In genomic region chr14:69896080-69896479, GRCh38 we compare ENCODE assay signal across 32 cellular contexts. TPM values are rescaled to one million over a fixed set of nuclear protein-coding genes. Genes with fewer than 3 reads are reported as not detected.
"Had no signal": no experiment of that assay in that cellular context is flagged by ENCODE, and none has a peak within 500 bp of the region (broad histone marks: within the 10 kb centered on the region; RNA-seq: fewer than 3 reads in every experiment).

No MANE protein-coding gene starts in this region.

- FAIRE-seq: astrocyte, bronchial epithelial cell had no signal

- ATAC-seq: activated CD4-positive, CD25-positive, alpha-beta regulatory T cell treated with anti-CD3 and anti-CD28 coated beads, Interleukin-2, amount 50 U/mL, for 24 hours; activated CD8-positive, alpha-beta T cell treated with anti-CD3 and anti-CD28 coated beads for 36 hours; activated T-cell treated with anti-CD3 and anti-CD28 coated beads, Interleukin-2, amount 50 U/mL, for 4 hours; activated T-helper 17 cell treated with anti-CD3 and anti-CD28 coated beads, Interleukin-2, amount 50 U/mL, for 72 hours; effector memory CD8-positive, alpha-beta T cell; esophagus mucosa; gastrocnemius medialis; heart left ventricle; T-helper 17 cell had no signal

- H3K9me3 ChIP-seq: gastrocnemius medialis had no signal

- H3K36me3 ChIP-seq: brain microvascular endothelial cell, gastrocnemius medialis, heart left ventricle, WERI-Rb-1 had no signal

- DNase-seq: activated B cell treated with CpG ODN at 0.5 μM for 24 hours; activated CD4-positive, alpha-beta T cell treated with anti-CD3 and anti-CD28 coated beads for 48 hours; activated CD4-positive, alpha-beta T cell treated with anti-CD3 and anti-CD28 coated beads, Interleukin-2, amount 50 U/mL, for 1 hour; activated CD4-positive, alpha-beta T cell treated with anti-CD3 and anti-CD28 coated beads, Interleukin-2, amount 50 U/mL, for 48 hours; activated CD8-positive, alpha-beta memory T cell treated with anti-CD3 and anti-CD28 coated beads for 24 hours; activated CD8-positive, alpha-beta T cell treated with anti-CD3 and anti-CD28 coated beads for 36 hours; activated effector memory CD4-positive, alpha-beta T cell treated with Interleukin-2 at 50 U/mL for 16 hours; activated gamma-delta T cell treated with Interleukin-2 at 50 U/mL for 16 hours; activated naive CD4-positive, alpha-beta T cell treated with anti-CD3 and anti-CD28 coated beads, Interleukin-2, amount 50 U/mL, for 16 hours; activated naive CD4-positive, alpha-beta T cell treated with Interleukin-2 at 50 U/mL for 16 hours; activated T-cell treated with anti-CD3 and anti-CD28 coated beads, Interleukin-2, amount 50 U/mL, for 4 hours; amniotic stem cell; anterior cingulate cortex; brain microvascular endothelial cell; cortex of kidney; dermis blood vessel endothelial cell; effector CD4-positive, alpha-beta T cell; effector memory CD8-positive, alpha-beta T cell; foreskin fibroblast; gastrocnemius medialis; glutamatergic neuron; heart left ventricle; T-helper 1 cell; T-helper 17 cell; T1000; WERI-Rb-1 had no signal

- H3K4me1 ChIP-seq: gastrocnemius medialis, heart left ventricle had no signal

- H3K27ac ChIP-seq: brain microvascular endothelial cell, epithelial cell of prostate, gastrocnemius medialis, heart left ventricle, WERI-Rb-1 had no signal

- H3K27me3 ChIP-seq: brain microvascular endothelial cell, gastrocnemius medialis had no signal

- H3K4me3 ChIP-seq: gastrocnemius medialis, heart left ventricle had no signal

RNA-seq across cellular contexts. Expression of gene SMOC1, which starts 16.9 kb away (rescaled TPM):
- total RNA-seq: activated B cell treated with CpG ODN at 0.5 μM for 24 hours; activated CD8-positive, alpha-beta T cell treated with anti-CD3 and anti-CD28 coated beads for 36 hours; activated T-helper 17 cell treated with anti-CD3 and anti-CD28 coated beads, Interleukin-2, amount 50 U/mL, for 72 hours; T-helper 17 cell had no signal
